In genomic region chr1:240695416-240695815, GRCh38 we compare ENCODE assay signal across 30 cellular contexts.
"Had no signal": no experiment of that assay in that cellular context is flagged by ENCODE, and none has a peak within 500 bp of the region (broad histone marks: within the 10 kb centered on the region; RNA-seq: fewer than 3 reads in every experiment).

No MANE protein-coding gene starts in this region.

- H3K27me3 ChIP-seq: ascending aorta, body of pancreas, brain microvascular endothelial cell, breast epithelium, cardiac muscle cell had no signal

- H3K4me1 ChIP-seq: adrenal gland, ascending aorta, body of pancreas, breast epithelium had no signal

- ATAC-seq: activated naive CD4-positive, alpha-beta T cell treated with anti-CD3 and anti-CD28 coated beads, Interleukin-2, amount 50 U/mL, for 72 hours; activated naive CD8-positive, alpha-beta T cell treated with anti-CD3 and anti-CD28 coated beads, Interleukin-2, amount 50 U/mL, for 24 hours; activated T-cell treated with anti-CD3 and anti-CD28 coated beads, Interleukin-2, amount 50 U/mL, for 4 hours; activated T-cell treated with anti-CD3 and anti-CD28 coated beads, Interleukin-2, amount 50 U/mL, for 72 hours; activated T-helper 17 cell treated with anti-CD3 and anti-CD28 coated beads, Interleukin-2, amount 50 U/mL, for 72 hours; body of pancreas had no signal

- H3K36me3 ChIP-seq: adrenal gland, ascending aorta, brain microvascular endothelial cell, breast epithelium, cardiac muscle cell had no signal

- DNase-seq: activated effector memory CD4-positive, alpha-beta T cell treated with anti-CD3 and anti-CD28 coated beads, Interleukin-2, amount 50 U/mL, for 16 hours; activated effector memory CD4-positive, alpha-beta T cell treated with Interleukin-2 at 50 U/mL for 16 hours; activated gamma-delta T cell; activated gamma-delta T cell treated with Interleukin-2 at 50 U/mL for 16 hours; activated naive CD4-positive, alpha-beta T cell; activated naive CD4-positive, alpha-beta T cell treated with anti-CD3 and anti-CD28 coated beads for 36 hours; activated naive CD4-positive, alpha-beta T cell treated with anti-CD3 and anti-CD28 coated beads, Interleukin-2, amount 10 ng/mL, durations not matched to agents 7 days and 5 days; activated naive CD4-positive, alpha-beta T cell treated with anti-CD3 and anti-CD28 coated beads, Interleukin-2, amount 50 U/mL, for 16 hours; activated naive CD4-positive, alpha-beta T cell treated with Interleukin-2 at 50 U/mL for 16 hours; activated naive CD8-positive, alpha-beta T cell treated with anti-CD3 and anti-CD28 coated beads for 36 hours; activated naive CD8-positive, alpha-beta T cell treated with anti-CD3 and anti-CD28 coated beads, Interleukin-2, amount 10 ng/mL, durations not matched to agents 7 days and 5 days; activated naive CD8-positive, alpha-beta T cell treated with anti-CD3 and anti-CD28 coated beads, Interleukin-2, amount 50 U/mL, for 24 hours; activated T-cell treated with anti-CD3 and anti-CD28 coated beads, Interleukin-2, amount 50 U/mL, for 4 hours; activated T-cell treated with anti-CD3 and anti-CD28 coated beads, Interleukin-2, amount 50 U/mL, for 48 hours; activated T-cell treated with anti-CD3 and anti-CD28 coated beads, Interleukin-2, amount 50 U/mL, for 72 hours; adrenal gland; amniotic stem cell; amygdala; anterior cingulate cortex; aorta; body of pancreas; brain microvascular endothelial cell; caudate nucleus; central memory CD4-positive, alpha-beta T cell; cerebellar nuclear complex had no signal

- H3K4me3 ChIP-seq: adrenal gland, ascending aorta, body of pancreas, breast epithelium, cardiac muscle cell had no signal

- H3K27ac ChIP-seq: adrenal gland, ascending aorta, body of pancreas, brain microvascular endothelial cell, breast epithelium, cardiac muscle cell had no signal

- H3K9me3 ChIP-seq: adrenal gland, ascending aorta, body of pancreas, breast epithelium had no signal
